9 cellular contexts compared by ENCODE assay signal in genomic region chr5:115820846-115821245, GRCh38. TPM values are rescaled to one million over a fixed set of nuclear protein-coding genes. Genes with fewer than 3 reads are reported as not detected.
"Had no signal": no experiment of that assay in that cellular context is flagged by ENCODE, and none has a peak within 500 bp of the region (broad histone marks: within the 10 kb centered on the region; RNA-seq: fewer than 3 reads in every experiment).

No MANE protein-coding gene starts in this region.

- DNase-seq: IMR-90, KBM-7, KG1 had no signal

- H3K27ac Mint-ChIP-seq: IgD-negative memory B cell had no signal

- H3K9ac ChIP-seq: KMS-11 had no signal

- H3K4me3 ChIP-seq: K562 had no signal

- H3K27ac ChIP-seq: HL-60, KMS-11 had no signal

- H3K4me2 ChIP-seq: KMS-11 had no signal

- H3K36me3 Mint-ChIP-seq: IgD-negative memory B cell had no signal

- ATAC-seq: HepG2, K562 had no signal

RNA-seq across cellular contexts. Expression of gene CDO1, which starts 4.4 kb away (rescaled TPM):
- total RNA-seq: HT-29 had no signal
- polyA plus RNA-seq: IgD-negative memory B cell had no signal
